In genomic region chr2:15681089-15681885, GRCh38 we compare ENCODE assay signal across 1 cellular context.
TF ChIP-seq lines count a peak whose summit lies in the region.

No MANE protein-coding gene starts in this region.

TF ChIP-seq in GM12878, 131 proteins besides CTCF, POLR2A, EP300 and RAD21 (continued from another document):
- no peak for TF ChIP-seq RELB (IDR thresholded peaks at IDR 0.05; ENCODE audit: low read depth)
- no peak for TF ChIP-seq USF1 (IDR thresholded peaks at IDR 0.05; ENCODE audit: borderline replicate concordance, extremely low read length, insufficient read depth, low read depth, low read length)
- TF ChIP-seq MYC (IDR thresholded peaks at IDR 0.05; ENCODE audit: insufficient read depth, insufficient read length, insufficient replicate concordance, low read length, severe bottlenecking) = no peak
- TF ChIP-seq PAX8 (IDR thresholded peaks at IDR 0.05) = no peak
